In the genomic region with DNA sequence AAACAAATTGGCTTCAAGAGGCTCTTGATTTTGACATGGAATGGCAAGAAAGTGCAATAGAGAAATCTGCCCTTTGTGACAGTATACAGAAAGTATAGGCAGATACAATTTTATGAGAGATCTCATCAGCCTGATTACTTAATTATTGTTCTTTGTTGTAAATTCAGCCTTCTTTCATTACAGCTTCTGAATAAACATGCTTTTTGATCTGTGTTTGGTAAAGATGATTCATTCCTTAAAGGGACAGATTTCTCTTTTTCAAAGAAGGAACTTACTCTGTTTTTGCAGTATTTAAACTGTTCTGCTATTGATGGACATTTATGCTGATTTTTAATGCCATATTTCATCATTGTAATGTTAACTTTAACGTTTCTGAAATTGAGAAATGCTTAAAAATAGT, we compare ENCODE assay signal across 29 cellular contexts. TPM values are rescaled to one million over a fixed set of nuclear protein-coding genes. Genes with fewer than 3 reads are reported as not detected.
"Had no signal": no experiment of that assay in that cellular context is flagged by ENCODE, and none has a peak within 500 bp of the region (broad histone marks: within the 10 kb centered on the region; RNA-seq: fewer than 3 reads in every experiment).

No MANE protein-coding gene starts in this region.

- FAIRE-seq: colon, endothelial cell of umbilical vein, small intestine, urothelium cell line had no signal

- H3K4me3 ChIP-seq: breast epithelium, esophagus muscularis mucosa, gastroesophageal sphincter, lung, stomach, suprapubic skin, tibial nerve had no signal

- ATAC-seq: activated T-cell treated with anti-CD3 and anti-CD28 coated beads, Interleukin-2, amount 50 U/mL, for 72 hours; effector memory CD8-positive, alpha-beta T cell; gastroesophageal sphincter; left cardiac atrium; sciatic nerve; stimulated activated memory B cell treated with anti-CD40 and anti-IgM and Interleukin-4, amounts not matched to agents 10 μg/mL and 1 μg/mL and 100 μg/mL, for 72 hours had no signal

- DNase-seq: activated CD4-positive, alpha-beta T cell treated with anti-CD3 and anti-CD28 coated beads for 4 hours; activated CD4-positive, alpha-beta T cell treated with anti-CD3 and anti-CD28 coated beads, Interleukin-2, amount 50 U/mL, for 48 hours; activated CD4-positive, CD25-positive, alpha-beta regulatory T cell; activated effector memory CD4-positive, alpha-beta T cell treated with Interleukin-2 at 50 U/mL for 16 hours; activated naive CD4-positive, alpha-beta T cell treated with anti-CD3 and anti-CD28 coated beads for 36 hours; activated naive CD8-positive, alpha-beta T cell treated with anti-CD3 and anti-CD28 coated beads, Interleukin-2, amount 10 ng/mL, durations not matched to agents 7 days and 5 days; activated T-cell treated with anti-CD3 and anti-CD28 coated beads, Interleukin-2, amount 50 U/mL, for 72 hours; amniotic stem cell; effector memory CD8-positive, alpha-beta T cell; head of caudate nucleus; islet precursor cell; left cardiac atrium; naive B cell; occipital lobe; posterior cingulate gyrus; small intestine; stimulated activated CD4-positive, alpha-beta T cell treated with anti-CD3 and anti-CD28 coated beads, Interleukin-15, amount 100 ng/mL, for 24 hours; stomach had no signal

- H3K27ac ChIP-seq: breast epithelium, esophagus muscularis mucosa, gastroesophageal sphincter, stomach, suprapubic skin, tibial nerve had no signal

- H3K9me3 ChIP-seq: breast epithelium, esophagus muscularis mucosa, gastroesophageal sphincter, stomach, suprapubic skin, tibial nerve had no signal

- H3K4me1 ChIP-seq: breast epithelium had no signal

RNA-seq across cellular contexts. Expression of gene ADCY10, which starts 36.6 kb away (rescaled TPM):
- total RNA-seq: endothelial cell of umbilical vein, stomach, suprapubic skin, tibial nerve had no signal
- polyA plus RNA-seq: endothelial cell of umbilical vein had no signal
